1 cellular context compared by ENCODE assay signal in the genomic region with DNA sequence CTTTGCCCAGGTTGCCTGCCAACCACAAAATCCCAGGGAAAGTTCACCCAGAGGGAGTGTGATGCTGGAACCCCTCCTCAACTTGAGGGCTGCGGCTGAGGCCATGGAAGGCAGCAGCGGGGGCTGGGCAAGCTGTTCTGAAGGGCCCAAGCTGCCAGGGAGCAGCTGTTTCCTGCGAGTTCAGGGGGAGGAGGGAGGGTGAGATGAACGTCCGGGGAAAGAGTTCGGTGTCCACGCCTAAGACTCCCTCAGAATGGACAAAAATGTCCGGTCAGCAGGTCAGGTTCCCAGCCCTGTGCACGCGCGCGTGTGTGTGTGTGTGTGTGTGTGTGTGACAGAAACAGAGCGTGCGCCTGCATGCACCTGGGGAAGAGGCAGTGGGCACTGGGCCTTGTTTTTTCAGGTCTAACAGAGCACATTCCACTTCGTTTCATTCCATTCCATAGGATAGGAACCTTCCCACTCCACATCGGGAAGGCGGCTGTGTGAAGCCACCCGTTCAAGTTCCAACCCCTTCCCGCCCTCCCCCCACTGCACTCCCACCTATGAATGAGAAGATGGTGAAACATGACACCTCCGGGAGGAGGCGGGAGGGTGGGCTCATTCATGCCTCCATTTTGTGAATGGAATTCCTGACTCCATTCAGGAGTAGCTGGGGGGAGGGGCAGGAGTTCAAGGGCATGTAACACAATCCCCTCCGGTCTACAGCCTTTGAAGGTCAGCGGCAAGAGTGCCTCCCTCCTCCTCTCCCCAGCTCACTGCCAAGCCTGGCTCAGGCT.
A peak's percentile ranks its signal among the peaks of the same experiment; 100 is the strongest.
TF ChIP-seq lines count a peak whose summit lies in the region.

No MANE protein-coding gene starts in this region.

TF ChIP-seq in HepG2, 621 proteins besides CTCF, POLR2A, EP300 and RAD21 (continues in another document):
- TF ChIP-seq ZNF17 (CRISPR knock-in tag; IDR thresholded peaks at IDR 0.05) (no peak), ZNF460 (CRISPR knock-in tag; IDR thresholded peaks at IDR 0.05; ENCODE audit: borderline replicate concordance) (peak; percentile 72; the same call in 1 of the 2 replicates), ZHX1 (CRISPR knock-in tag; IDR thresholded peaks at IDR 0.05; ENCODE audit: low read depth) (peak; percentile 96), GLI4 (CRISPR knock-in tag; IDR thresholded peaks at IDR 0.05; ENCODE audit: borderline replicate concordance) (no peak), MTERF4 (CRISPR knock-in tag; IDR thresholded peaks at IDR 0.05) (no peak), ARNT (IDR thresholded peaks at IDR 0.05) (no peak), ESRRA (CRISPR knock-in tag; IDR thresholded peaks at IDR 0.05; ENCODE audit: low read depth) (peak; percentile 99), ZNF264 (CRISPR knock-in tag; IDR thresholded peaks at IDR 0.05) (no peak), GTF2F1 (IDR thresholded peaks at IDR 0.05; ENCODE audit: low read length) (0 out of 2 replicates have a peak, but pooled peaks have one; percentile 51), ETS1 (CRISPR knock-in tag; IDR thresholded peaks at IDR 0.05) (no peak), ZNF253 (CRISPR knock-in tag; IDR thresholded peaks at IDR 0.05; ENCODE audit: borderline replicate concordance) (0 out of 2 replicates have a peak, but pooled peaks have one; percentile 73), ZZZ3 (CRISPR knock-in tag; IDR thresholded peaks at IDR 0.05; ENCODE audit: borderline replicate concordance) (peak; percentile 79; the same call in 1 of the 2 replicates), HNF4A (CRISPR knock-in tag; IDR thresholded peaks at IDR 0.05) (peak; percentile 89), ZNF678 (CRISPR knock-in tag; IDR thresholded peaks at IDR 0.05) (peak; percentile 91; the same call in 1 of the 2 replicates), ZNF407 (CRISPR knock-in tag; IDR thresholded peaks at IDR 0.05; ENCODE audit: not compliant biosample characterization) (no peak), ZFP82 (CRISPR knock-in tag; IDR thresholded peaks at IDR 0.05; ENCODE audit: borderline replicate concordance) (peak; percentile 91), ZFP1 (CRISPR knock-in tag; IDR thresholded peaks at IDR 0.05) (peak; percentile 82; the same call in 1 of the 2 replicates), DMTF1 (CRISPR knock-in tag; IDR thresholded peaks at IDR 0.05) (0 out of 2 replicates have a peak, but pooled peaks have one; percentile 87), GTF3A (CRISPR knock-in tag; conservative IDR thresholded peaks at IDR 0.05) (0 out of 2 replicates have a peak, but pooled peaks have one; percentile 73), ZNF816 (CRISPR knock-in tag; IDR thresholded peaks at IDR 0.05; ENCODE audit: borderline replicate concordance) (peak; percentile 94), NCOA2 (CRISPR knock-in tag; IDR thresholded peaks at IDR 0.05) (peak; percentile 98), ZNF343 (CRISPR knock-in tag; IDR thresholded peaks at IDR 0.05) (peak; percentile 98), KMT2B (CRISPR knock-in tag; IDR thresholded peaks at IDR 0.05) (0 out of 2 replicates have a peak, but pooled peaks have one; percentile 48)
- TF ChIP-seq, protein P1, sequence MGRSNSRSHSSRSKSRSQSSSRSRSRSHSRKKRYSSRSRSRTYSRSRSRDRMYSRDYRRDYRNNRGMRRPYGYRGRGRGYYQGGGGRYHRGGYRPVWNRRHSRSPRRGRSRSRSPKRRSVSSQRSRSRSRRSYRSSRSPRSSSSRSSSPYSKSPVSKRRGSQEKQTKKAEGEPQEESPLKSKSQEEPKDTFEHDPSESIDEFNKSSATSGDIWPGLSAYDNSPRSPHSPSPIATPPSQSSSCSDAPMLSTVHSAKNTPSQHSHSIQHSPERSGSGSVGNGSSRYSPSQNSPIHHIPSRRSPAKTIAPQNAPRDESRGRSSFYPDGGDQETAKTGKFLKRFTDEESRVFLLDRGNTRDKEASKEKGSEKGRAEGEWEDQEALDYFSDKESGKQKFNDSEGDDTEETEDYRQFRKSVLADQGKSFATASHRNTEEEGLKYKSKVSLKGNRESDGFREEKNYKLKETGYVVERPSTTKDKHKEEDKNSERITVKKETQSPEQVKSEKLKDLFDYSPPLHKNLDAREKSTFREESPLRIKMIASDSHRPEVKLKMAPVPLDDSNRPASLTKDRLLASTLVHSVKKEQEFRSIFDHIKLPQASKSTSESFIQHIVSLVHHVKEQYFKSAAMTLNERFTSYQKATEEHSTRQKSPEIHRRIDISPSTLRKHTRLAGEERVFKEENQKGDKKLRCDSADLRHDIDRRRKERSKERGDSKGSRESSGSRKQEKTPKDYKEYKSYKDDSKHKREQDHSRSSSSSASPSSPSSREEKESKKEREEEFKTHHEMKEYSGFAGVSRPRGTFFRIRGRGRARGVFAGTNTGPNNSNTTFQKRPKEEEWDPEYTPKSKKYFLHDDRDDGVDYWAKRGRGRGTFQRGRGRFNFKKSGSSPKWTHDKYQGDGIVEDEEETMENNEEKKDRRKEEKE (IDR thresholded peaks at IDR 0.05), result no peak
- TF ChIP-seq, protein P2, sequence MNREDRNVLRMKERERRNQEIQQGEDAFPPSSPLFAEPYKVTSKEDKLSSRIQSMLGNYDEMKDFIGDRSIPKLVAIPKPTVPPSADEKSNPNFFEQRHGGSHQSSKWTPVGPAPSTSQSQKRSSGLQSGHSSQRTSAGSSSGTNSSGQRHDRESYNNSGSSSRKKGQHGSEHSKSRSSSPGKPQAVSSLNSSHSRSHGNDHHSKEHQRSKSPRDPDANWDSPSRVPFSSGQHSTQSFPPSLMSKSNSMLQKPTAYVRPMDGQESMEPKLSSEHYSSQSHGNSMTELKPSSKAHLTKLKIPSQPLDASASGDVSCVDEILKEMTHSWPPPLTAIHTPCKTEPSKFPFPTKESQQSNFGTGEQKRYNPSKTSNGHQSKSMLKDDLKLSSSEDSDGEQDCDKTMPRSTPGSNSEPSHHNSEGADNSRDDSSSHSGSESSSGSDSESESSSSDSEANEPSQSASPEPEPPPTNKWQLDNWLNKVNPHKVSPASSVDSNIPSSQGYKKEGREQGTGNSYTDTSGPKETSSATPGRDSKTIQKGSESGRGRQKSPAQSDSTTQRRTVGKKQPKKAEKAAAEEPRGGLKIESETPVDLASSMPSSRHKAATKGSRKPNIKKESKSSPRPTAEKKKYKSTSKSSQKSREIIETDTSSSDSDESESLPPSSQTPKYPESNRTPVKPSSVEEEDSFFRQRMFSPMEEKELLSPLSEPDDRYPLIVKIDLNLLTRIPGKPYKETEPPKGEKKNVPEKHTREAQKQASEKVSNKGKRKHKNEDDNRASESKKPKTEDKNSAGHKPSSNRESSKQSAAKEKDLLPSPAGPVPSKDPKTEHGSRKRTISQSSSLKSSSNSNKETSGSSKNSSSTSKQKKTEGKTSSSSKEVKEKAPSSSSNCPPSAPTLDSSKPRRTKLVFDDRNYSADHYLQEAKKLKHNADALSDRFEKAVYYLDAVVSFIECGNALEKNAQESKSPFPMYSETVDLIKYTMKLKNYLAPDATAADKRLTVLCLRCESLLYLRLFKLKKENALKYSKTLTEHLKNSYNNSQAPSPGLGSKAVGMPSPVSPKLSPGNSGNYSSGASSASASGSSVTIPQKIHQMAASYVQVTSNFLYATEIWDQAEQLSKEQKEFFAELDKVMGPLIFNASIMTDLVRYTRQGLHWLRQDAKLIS (CRISPR knock-in tag; IDR thresholded peaks at IDR 0.05), result peak; percentile 97
